In the genomic region with DNA sequence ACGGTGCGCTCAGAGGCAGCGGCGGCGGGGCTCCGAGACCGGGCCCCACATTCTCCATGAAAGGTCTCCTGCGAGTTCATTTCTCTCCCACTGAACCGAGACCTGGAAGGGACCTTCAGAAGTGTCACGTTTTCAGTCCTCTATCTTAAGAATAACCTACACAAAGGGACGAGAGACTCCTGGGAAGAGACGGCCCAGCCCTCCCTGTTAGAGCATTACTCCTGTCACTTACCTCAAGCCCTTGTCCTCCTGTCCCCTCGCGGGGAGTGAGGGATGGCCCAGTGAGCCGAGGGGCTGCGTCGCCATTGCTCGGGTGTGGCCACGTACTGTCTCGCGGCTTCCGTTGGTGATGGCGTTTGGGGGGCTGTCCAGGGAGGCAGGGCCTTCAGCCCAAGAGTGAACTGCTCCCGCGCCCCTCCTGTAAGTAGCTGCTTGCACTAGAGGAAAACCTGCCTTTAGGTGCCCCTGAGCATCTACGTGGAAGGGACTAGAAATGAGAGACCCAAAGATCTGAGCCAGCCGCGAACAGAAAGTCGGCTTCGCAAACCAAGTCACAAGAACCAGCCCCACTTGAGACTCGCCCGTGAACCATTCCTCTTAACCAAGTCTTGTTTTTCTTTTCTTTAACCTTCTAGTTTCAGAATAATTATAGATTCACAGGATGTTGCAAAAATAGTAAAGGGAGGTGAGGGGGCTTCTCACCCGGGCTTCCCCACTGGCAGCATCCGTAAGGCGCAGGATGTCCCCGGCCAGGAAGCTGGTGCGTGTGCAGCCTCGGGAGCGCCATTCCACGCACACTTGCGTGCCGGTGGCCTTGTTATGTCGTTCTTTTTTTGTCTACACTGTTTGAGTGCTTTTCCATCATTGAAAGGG, we compare ENCODE assay signal across 16 cellular contexts. TPM values are rescaled to one million over a fixed set of nuclear protein-coding genes. Genes with fewer than 3 reads are reported as not detected.
A peak's percentile ranks its signal among the peaks of the same experiment; 100 is the strongest.
DNase-seq lines count a peak whose midpoint lies in the region; ATAC-seq and TF ChIP-seq lines count a peak whose summit lies in the region.
"Had no signal": no experiment of that assay in that cellular context is flagged by ENCODE, and none has a peak within 500 bp of the region (broad histone marks: within the 10 kb centered on the region; RNA-seq: fewer than 3 reads in every experiment).

No MANE protein-coding gene starts in this region.

- no peaks in the 10 kb centered on the region for H3K27me3 Mint-ChIP-seq in activated naive CD8-positive, alpha-beta T cell treated with anti-CD3 and anti-CD28 coated beads for 36 hours
- no peaks in the 10 kb centered on the region for H3K27me3 Mint-ChIP-seq in natural killer cell treated with Interleukin-12 subunit alpha and Interleukin-12 subunit beta and Interleukin-15 and Interleukin-18, amount 100 ng/mL, for 72 hours
- H3K27me3 Mint-ChIP-seq: activated CD4-positive, alpha-beta T cell treated with anti-CD3 and anti-CD28 coated beads for 36 hours had no signal

- no peak for TF ChIP-seq CTCF in GM13976 (IDR thresholded peaks at IDR 0.05; ENCODE audit: borderline replicate concordance, control extremely low read depth, extremely low read depth, insufficient read depth, missing control alignments)
- no peak for TF ChIP-seq CTCF in lower lobe of right lung (IDR thresholded peaks at IDR 0.05)

- peaks cover 33% of the 10 kb centered on the region for H3K4me1 Mint-ChIP-seq in activated naive CD8-positive, alpha-beta T cell treated with anti-CD3 and anti-CD28 coated beads for 36 hours
- H3K4me1 Mint-ChIP-seq in natural killer cell treated with Interleukin-12 subunit alpha and Interleukin-12 subunit beta and Interleukin-15 and Interleukin-18, amount 100 ng/mL, for 72 hours (ENCODE audit: low read depth in 2 of 2), result peaks cover 30 to 37% of the 10 kb centered on the region in 2 donors

- peak overlapping the region; percentile 81 to 100 (median 95) for H3K4me2 ChIP-seq in BLaER1 treated with 17β-estradiol and CSF1 and Interleukin-3, amounts not matched to agents 10 nM and 100 nM

- H3K27ac ChIP-seq in BLaER1 treated with 17β-estradiol and CSF1 and Interleukin-3, amounts not matched to agents 10 nM and 100 nM, result peak overlapping the region in 9 of 11 experiments; percentile 34 to 92 (median 76); a peak in 15 of 22 replicates
- no peak overlapping the region for H3K27ac ChIP-seq in lower lobe of right lung

- intact Hi-C loops in lower lobe of right lung (cut with DNase I), result no loop called here

- H3K27ac Mint-ChIP-seq in activated naive CD8-positive, alpha-beta T cell treated with anti-CD3 and anti-CD28 coated beads for 36 hours, result peak overlapping the region; percentile 56
- H3K27ac Mint-ChIP-seq in natural killer cell treated with Interleukin-12 subunit alpha and Interleukin-12 subunit beta and Interleukin-15 and Interleukin-18, amount 100 ng/mL, for 72 hours, result peak overlapping the region; percentile 81 to 91

- peaks cover 0 to 12% (median 0%) of the 10 kb centered on the region in 11 experiments; a peak in 2 of 22 replicates for H3K27me3 ChIP-seq in BLaER1 treated with 17β-estradiol and CSF1 and Interleukin-3, amounts not matched to agents 10 nM and 100 nM
- H3K27me3 ChIP-seq in lower lobe of right lung (ENCODE audit: low read depth), result no peaks in the 10 kb centered on the region
- H3K27me3 ChIP-seq: testis had no signal

- H3K36me3 ChIP-seq in BLaER1 treated with 17β-estradiol and CSF1 and Interleukin-3, amounts not matched to agents 10 nM and 100 nM, result peaks cover 38 to 66% (median 50%) of the 10 kb centered on the region in 11 experiments
- H3K36me3 ChIP-seq in lower lobe of right lung, result peaks cover 87% of the 10 kb centered on the region

- in situ Hi-C loops in GM13976 (cut with MboI; ENCODE audit: low sequenced_read_pairs, unreplicated experiment), result no loop called here

- peak overlapping the region; percentile 3 for H3K4me3 Mint-ChIP-seq in activated naive CD8-positive, alpha-beta T cell treated with anti-CD3 and anti-CD28 coated beads for 36 hours
- H3K4me3 Mint-ChIP-seq in natural killer cell treated with Interleukin-12 subunit alpha and Interleukin-12 subunit beta and Interleukin-15 and Interleukin-18, amount 100 ng/mL, for 72 hours, result peak overlapping the region; percentile 85
- H3K4me3 Mint-ChIP-seq: activated CD4-positive, alpha-beta T cell treated with anti-CD3 and anti-CD28 coated beads for 36 hours had no signal

- peaks cover 27% of the 10 kb centered on the region for H3K36me3 Mint-ChIP-seq in activated naive CD8-positive, alpha-beta T cell treated with anti-CD3 and anti-CD28 coated beads for 36 hours
- peaks cover 11% of the 10 kb centered on the region for H3K36me3 Mint-ChIP-seq in natural killer cell treated with Interleukin-12 subunit alpha and Interleukin-12 subunit beta and Interleukin-15 and Interleukin-18, amount 100 ng/mL, for 72 hours

- peaks cover 68 to 93% (median 85%) of the 10 kb centered on the region in 10 experiments for H3K4me1 ChIP-seq in BLaER1 treated with 17β-estradiol and CSF1 and Interleukin-3, amounts not matched to agents 10 nM and 100 nM
- H3K4me1 ChIP-seq in lower lobe of right lung, result peaks cover 33% of the 10 kb centered on the region

- H3K4me3 ChIP-seq in BLaER1 treated with 17β-estradiol and CSF1 and Interleukin-3, amounts not matched to agents 10 nM and 100 nM, result peak overlapping the region in 8 of 10 experiments; percentile 28 to 59 (median 42); a peak in 15 of 20 replicates
- H3K4me3 ChIP-seq in lower lobe of right lung, result no peak overlapping the region
- H3K4me3 ChIP-seq: testis had no signal

- DNase-seq in GM13976 (ENCODE audit: low spot score) (peak; percentile 54), mesenteric fat pad (ENCODE audit: low spot score) (no peak), SW 1271 (lab: John Stamatoyannopoulos, UW) (no peak), lower lobe of right lung (no peak)
- no peak for DNase-seq in activated naive CD8-positive, alpha-beta T cell treated with anti-CD3 and anti-CD28 coated beads for 36 hours
- no peak for DNase-seq in natural killer cell treated with Interleukin-12 subunit alpha and Interleukin-12 subunit beta and Interleukin-15 and Interleukin-18, amount 100 ng/mL, for 72 hours (ENCODE audit: low spot score)
- DNase-seq: activated CD4-positive, alpha-beta T cell treated with anti-CD3 and anti-CD28 coated beads for 36 hours; activated gamma-delta T cell; COR-L47; HCEC 1CT; hypothalamus; nucleus accumbens; small intestine; testis had no signal

- no peaks in the 10 kb centered on the region for H3K9me3 ChIP-seq in BLaER1 treated with 17β-estradiol and CSF1 and Interleukin-3, amounts not matched to agents 10 nM and 100 nM (replicated peaks in 1 of 11)
- no peaks in the 10 kb centered on the region for H3K9me3 ChIP-seq in lower lobe of right lung
- H3K9me3 ChIP-seq: testis had no signal

- peaks cover 0 to 81% (median 0%) of the 10 kb centered on the region in 11 experiments; a peak in 9 of 22 replicates for H4K20me1 ChIP-seq in BLaER1 treated with 17β-estradiol and CSF1 and Interleukin-3, amounts not matched to agents 10 nM and 100 nM

- ATAC-seq in natural killer cell treated with Interleukin-12 subunit alpha and Interleukin-12 subunit beta and Interleukin-15 and Interleukin-18, amount 100 ng/mL, for 72 hours, result no peak
- ATAC-seq in GM18519 (IDR thresholded peaks at IDR 0.05; ENCODE audit: low FRiP score, unreplicated experiment) (no peak), lower lobe of right lung (no peak)

- peak overlapping the region in 9 of 11 experiments; percentile 46 to 81 (median 66); a peak in 17 of 22 replicates for H3K9ac ChIP-seq in BLaER1 treated with 17β-estradiol and CSF1 and Interleukin-3, amounts not matched to agents 10 nM and 100 nM

- H3K9me3 Mint-ChIP-seq in activated naive CD8-positive, alpha-beta T cell treated with anti-CD3 and anti-CD28 coated beads for 36 hours, result no peaks in the 10 kb centered on the region
- no peaks in the 10 kb centered on the region for H3K9me3 Mint-ChIP-seq in natural killer cell treated with Interleukin-12 subunit alpha and Interleukin-12 subunit beta and Interleukin-15 and Interleukin-18, amount 100 ng/mL, for 72 hours

RNA-seq across cellular contexts. Expression of gene NDUFS7, which starts 21.1 kb away (rescaled TPM):
- 100 to 1,000 TPM in 1 of 2 experiments, 10 to 100 TPM in 1; 98.7 to 101 TPM for total RNA-seq in activated naive CD8-positive, alpha-beta T cell treated with anti-CD3 and anti-CD28 coated beads for 36 hours
- 10 to 100 TPM; 89.1 to 89.5 TPM for total RNA-seq in natural killer cell treated with Interleukin-12 subunit alpha and Interleukin-12 subunit beta and Interleukin-15 and Interleukin-18, amount 100 ng/mL, for 72 hours
- 75.3 TPM for total RNA-seq in mesenteric fat pad
- total RNA-seq in lower lobe of right lung, result 76.7 TPM

RNA-seq across cellular contexts. Expression of gene GAMT, which starts 38.7 kb away (rescaled TPM):
- total RNA-seq in activated naive CD8-positive, alpha-beta T cell treated with anti-CD3 and anti-CD28 coated beads for 36 hours, result 10 to 100 TPM; 36.5 to 37.6 TPM
- 10 to 100 TPM in 1 of 2 donors, 1 to 10 TPM in 1; 5.2 to 15.6 TPM for total RNA-seq in natural killer cell treated with Interleukin-12 subunit alpha and Interleukin-12 subunit beta and Interleukin-15 and Interleukin-18, amount 100 ng/mL, for 72 hours
- total RNA-seq in mesenteric fat pad (8.4 TPM), lower lobe of right lung (7.8 TPM)

RNA-seq across cellular contexts. Expression of gene DAZAP1, which starts 44.8 kb away (rescaled TPM):
- total RNA-seq in activated naive CD8-positive, alpha-beta T cell treated with anti-CD3 and anti-CD28 coated beads for 36 hours, result 100 to 1,000 TPM; 287 to 297 TPM
- 100 to 1,000 TPM; 233 to 282 TPM for total RNA-seq in natural killer cell treated with Interleukin-12 subunit alpha and Interleukin-12 subunit beta and Interleukin-15 and Interleukin-18, amount 100 ng/mL, for 72 hours
- 110 TPM for total RNA-seq in mesenteric fat pad
- 89.4 TPM for total RNA-seq in lower lobe of right lung
